10 cellular contexts compared by ENCODE assay signal in genomic region chr4:2259541-2260267, GRCh38. TPM values are rescaled to one million over a fixed set of nuclear protein-coding genes. Genes with fewer than 3 reads are reported as not detected.
DNase-seq lines count a peak whose midpoint lies in the region; ATAC-seq and TF ChIP-seq lines count a peak whose summit lies in the region.
"Had no signal": no experiment of that assay in that cellular context is flagged by ENCODE, and none has a peak within 500 bp of the region (broad histone marks: within the 10 kb centered on the region; RNA-seq: fewer than 3 reads in every experiment).

No MANE protein-coding gene starts in this region.

- H3K27me3 Mint-ChIP-seq in activated naive CD8-positive, alpha-beta T cell = no peaks in the 10 kb centered on the region
- H3K27me3 Mint-ChIP-seq in activated naive CD8-positive, alpha-beta T cell treated with anti-CD3 and anti-CD28 coated beads, Interleukin-2, amount 50 U/mL, for 24 hours = no peaks in the 10 kb centered on the region

- peaks cover 3% of the 10 kb centered on the region for H3K4me1 Mint-ChIP-seq in activated naive CD8-positive, alpha-beta T cell (ENCODE audit: low read depth)
- H3K4me1 Mint-ChIP-seq in activated naive CD8-positive, alpha-beta T cell treated with anti-CD3 and anti-CD28 coated beads, Interleukin-2, amount 50 U/mL, for 24 hours = peaks cover 4% of the 10 kb centered on the region

- peak overlapping the region; percentile 20 for H3K4me3 Mint-ChIP-seq in activated naive CD8-positive, alpha-beta T cell
- no peak overlapping the region for H3K4me3 Mint-ChIP-seq in activated naive CD8-positive, alpha-beta T cell treated with anti-CD3 and anti-CD28 coated beads, Interleukin-2, amount 50 U/mL, for 24 hours

- no peaks in the 10 kb centered on the region for H3K36me3 Mint-ChIP-seq in activated naive CD8-positive, alpha-beta T cell
- H3K36me3 Mint-ChIP-seq in activated naive CD8-positive, alpha-beta T cell treated with anti-CD3 and anti-CD28 coated beads, Interleukin-2, amount 50 U/mL, for 24 hours (ENCODE audit: low read depth) = no peaks in the 10 kb centered on the region

- no peak for DNase-seq in activated naive CD8-positive, alpha-beta T cell treated with anti-CD3 and anti-CD28 coated beads, Interleukin-2, amount 50 U/mL, for 24 hours
- DNase-seq in upper lobe of right lung = peak; percentile 56
- DNase-seq in superior temporal gyrus (ENCODE audit: extremely low spot score) = no peak
- DNase-seq: DMS153, Kasumi-1 had no signal

- TF ChIP-seq CTCF in upper lobe of right lung (IDR thresholded peaks at IDR 0.05) = no peak

- H3K27ac ChIP-seq in ectodermal cell (ENCODE audit: insufficient read depth, low read depth, low read length, poor library complexity, severe bottlenecking) = no peak overlapping the region
- H3K27ac ChIP-seq in muscle layer of duodenum (ENCODE audit: low read length) = no peak overlapping the region
- peak overlapping the region; percentile 91 for H3K27ac ChIP-seq in upper lobe of right lung

- no peak overlapping the region for H3K27ac Mint-ChIP-seq in activated naive CD8-positive, alpha-beta T cell
- H3K27ac Mint-ChIP-seq in activated naive CD8-positive, alpha-beta T cell treated with anti-CD3 and anti-CD28 coated beads, Interleukin-2, amount 50 U/mL, for 24 hours = no peak overlapping the region

- 93 to 94% methylated on average over 14 of the region's 14 CpGs for WGBS in ectodermal cell, 2 experiments

- ATAC-seq in activated naive CD8-positive, alpha-beta T cell treated with anti-CD3 and anti-CD28 coated beads, Interleukin-2, amount 50 U/mL, for 24 hours = no peak
- ATAC-seq in upper lobe of right lung (no peak), GM21447 (IDR thresholded peaks at IDR 0.05; ENCODE audit: unreplicated experiment) (no peak), GM18858 (IDR thresholded peaks at IDR 0.05; ENCODE audit: unreplicated experiment) (no peak)

- H3K4me1 ChIP-seq in ectodermal cell (ENCODE audit: control insufficient read depth, insufficient read depth, low read length) (peaks cover 23% of the 10 kb centered on the region), muscle layer of duodenum (ENCODE audit: control insufficient read depth in 1 of 2, insufficient read depth in 2 of 2, low read length in 2 of 2) (peaks cover 20 to 76% of the 10 kb centered on the region in 2 donors), upper lobe of right lung (peaks cover 70% of the 10 kb centered on the region)

- intact Hi-C loops in upper lobe of right lung (cut with DNase I) = no loop called here

- H3K9me3 ChIP-seq in ectodermal cell (ENCODE audit: control insufficient read depth, low read length) (no peaks in the 10 kb centered on the region), muscle layer of duodenum (ENCODE audit: control insufficient read depth in 1 of 2, low read length in 2 of 2) (no peaks in the 10 kb centered on the region), upper lobe of right lung (no peaks in the 10 kb centered on the region)

- no peaks in the 10 kb centered on the region for H3K9me3 Mint-ChIP-seq in activated naive CD8-positive, alpha-beta T cell (ENCODE audit: low read depth)
- no peaks in the 10 kb centered on the region for H3K9me3 Mint-ChIP-seq in activated naive CD8-positive, alpha-beta T cell treated with anti-CD3 and anti-CD28 coated beads, Interleukin-2, amount 50 U/mL, for 24 hours

- H3K4me3 ChIP-seq in ectodermal cell (ENCODE audit: insufficient read depth, low read depth, low read length) = peak overlapping the region; percentile 70
- H3K4me3 ChIP-seq in muscle layer of duodenum (ENCODE audit: low read depth in 1 of 2, low read length in 2 of 2) = peak overlapping the region; percentile 63 to 89
- H3K4me3 ChIP-seq in upper lobe of right lung = peak overlapping the region; percentile 92

- no peaks in the 10 kb centered on the region for H3K36me3 ChIP-seq in ectodermal cell (ENCODE audit: control insufficient read depth, insufficient read depth, low read length)
- H3K36me3 ChIP-seq in muscle layer of duodenum (ENCODE audit: control insufficient read depth in 1 of 2, insufficient read depth in 2 of 2, low read length in 2 of 2) = peaks cover 1 to 5% of the 10 kb centered on the region in 2 donors
- H3K36me3 ChIP-seq in upper lobe of right lung = peaks cover 14% of the 10 kb centered on the region

- H3K27me3 ChIP-seq in ectodermal cell (ENCODE audit: control insufficient read depth, insufficient read depth, low read length, poor library complexity, severe bottlenecking) = no peaks in the 10 kb centered on the region
- H3K27me3 ChIP-seq in muscle layer of duodenum (ENCODE audit: low read depth, low read length) = no peaks in the 10 kb centered on the region
- H3K27me3 ChIP-seq in upper lobe of right lung = no peaks in the 10 kb centered on the region

RNA-seq across cellular contexts. Expression of gene MXD4, which starts 2.2 kb away (rescaled TPM):
- 81.7 TPM for polyA plus RNA-seq in ectodermal cell (2013, experiment 1 of 4)
- 87.8 TPM for polyA plus RNA-seq in ectodermal cell (2013, experiment 2 of 4)
- polyA plus RNA-seq in ectodermal cell (2013, experiment 3 of 4) = 69.8 TPM
- polyA plus RNA-seq in ectodermal cell (2013, experiment 4 of 4) = 81.8 TPM
- 72.7 TPM for total RNA-seq in upper lobe of right lung

RNA-seq across cellular contexts. Expression of gene HAUS3, which starts 17.8 kb away (rescaled TPM):
- 20.8 TPM for polyA plus RNA-seq in ectodermal cell (2013, experiment 1 of 4)
- polyA plus RNA-seq in ectodermal cell (2013, experiment 2 of 4) = 22.3 TPM
- polyA plus RNA-seq in ectodermal cell (2013, experiment 3 of 4) = 17.3 TPM
- polyA plus RNA-seq in ectodermal cell (2013, experiment 4 of 4) = 22.0 TPM
- 13.0 TPM for total RNA-seq in upper lobe of right lung

RNA-seq across cellular contexts. Expression of gene POLN, which starts 17.8 kb away (rescaled TPM):
- polyA plus RNA-seq in ectodermal cell (2013, experiment 1 of 4) = 2.0 TPM
- 2.9 TPM for polyA plus RNA-seq in ectodermal cell (2013, experiment 2 of 4)
- polyA plus RNA-seq in ectodermal cell (2013, experiment 3 of 4) = 1.2 TPM
- polyA plus RNA-seq in ectodermal cell (2013, experiment 4 of 4) = 1.6 TPM
- 2.7 TPM for total RNA-seq in upper lobe of right lung
